ENCODE assay signal across 8 cellular contexts in the genomic region with DNA sequence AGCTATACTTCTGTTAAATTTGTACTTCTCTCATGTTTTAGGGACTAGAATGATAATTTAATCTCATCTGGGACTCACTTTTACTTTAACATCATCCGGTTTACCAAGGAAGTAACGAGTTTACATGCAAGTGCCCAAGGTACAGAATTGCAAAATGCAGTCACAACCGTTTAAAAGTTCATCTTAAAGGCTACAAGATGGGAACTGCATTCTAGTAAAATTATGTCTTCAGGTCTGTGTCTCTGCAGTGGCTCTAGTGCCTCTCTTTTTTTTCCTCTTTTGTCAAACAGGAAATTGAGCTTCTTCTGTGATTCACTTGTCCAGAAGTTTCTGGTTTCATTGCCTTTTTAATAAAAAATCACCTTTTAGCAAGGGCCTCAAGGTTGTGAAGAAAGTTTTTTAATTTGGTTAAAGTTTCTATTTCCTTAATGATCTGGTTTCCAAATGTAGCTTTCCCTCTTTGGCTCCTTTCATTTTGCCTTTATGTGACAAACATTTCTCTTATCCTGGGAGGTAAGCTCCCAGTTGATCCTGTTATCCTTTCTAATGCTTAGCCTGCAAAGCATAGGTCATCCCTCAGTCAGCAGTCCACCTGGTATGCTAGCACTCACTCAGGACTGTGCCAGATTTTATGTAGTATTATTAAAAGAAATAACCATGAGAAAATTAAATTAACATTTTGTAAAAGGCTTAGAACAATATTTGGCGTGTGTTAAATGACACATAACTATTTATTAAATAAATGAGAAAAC. TPM values are rescaled to one million over a fixed set of nuclear protein-coding genes. Genes with fewer than 3 reads are reported as not detected.
A peak's percentile ranks its signal among the peaks of the same experiment; 100 is the strongest.
DNase-seq lines count a peak whose midpoint lies in the region; ATAC-seq and TF ChIP-seq lines count a peak whose summit lies in the region.

No MANE protein-coding gene starts in this region.

- H3K36me3 Mint-ChIP-seq in dendritic cell treated with granulocyte-macrophage colony-stimulating factor and Interleukin-4, amounts not matched to agents 40 ng/mL and 50 ng/mL, for 4 days (ENCODE audit: low read depth), result peaks cover 46% of the 10 kb centered on the region
- H3K36me3 Mint-ChIP-seq in neural crest cell (ENCODE audit: low read depth), result no peaks in the 10 kb centered on the region

- H3K27ac Mint-ChIP-seq in dendritic cell treated with granulocyte-macrophage colony-stimulating factor and Interleukin-4, amounts not matched to agents 40 ng/mL and 50 ng/mL, for 4 days, result peak overlapping the region; percentile 96
- H3K27ac Mint-ChIP-seq in neural crest cell (ENCODE audit: unreplicated experiment), result peak overlapping the region; percentile 31

- no peaks in the 10 kb centered on the region for H3K27me3 Mint-ChIP-seq in dendritic cell treated with granulocyte-macrophage colony-stimulating factor and Interleukin-4, amounts not matched to agents 40 ng/mL and 50 ng/mL, for 4 days
- H3K27me3 Mint-ChIP-seq in neural crest cell (ENCODE audit: low read depth), result no peaks in the 10 kb centered on the region

- H3K4me3 Mint-ChIP-seq in dendritic cell treated with granulocyte-macrophage colony-stimulating factor and Interleukin-4, amounts not matched to agents 40 ng/mL and 50 ng/mL, for 4 days, result peak overlapping the region; percentile 97
- peak overlapping the region; percentile 92 for H3K4me3 Mint-ChIP-seq in neural crest cell

- ATAC-seq in HG02642 (IDR thresholded peaks at IDR 0.05; ENCODE audit: poor library complexity, unreplicated experiment) (no peak), left colon (no peak)

- TF ChIP-seq CTCF in neural crest cell (conservative IDR thresholded peaks at IDR 0.05), result no peak

- intact Hi-C loops in dendritic cell treated with granulocyte-macrophage colony-stimulating factor and Interleukin-4, amounts not matched to agents 40 ng/mL and 50 ng/mL, for 4 days (cut with micrococcal nuclease), result no loop called here
- intact Hi-C loops in left colon (cut with DNase I, micrococcal nuclease), result no loop called here

- H3K9me3 Mint-ChIP-seq in dendritic cell treated with granulocyte-macrophage colony-stimulating factor and Interleukin-4, amounts not matched to agents 40 ng/mL and 50 ng/mL, for 4 days, result no peaks in the 10 kb centered on the region
- no peaks in the 10 kb centered on the region for H3K9me3 Mint-ChIP-seq in neural crest cell

- DNase-seq in EL (peak; percentile 30), NCI-H82 treated with DMSO at 0.1 percent for 48 hours (lab: John Stamatoyannopoulos, UW; ENCODE audit: unreplicated experiment) (peak; percentile 66), neural crest cell (ENCODE audit: low read depth, low spot score) (no peak), amniotic stem cell (lab: John Stamatoyannopoulos, UW) (no peak), left colon (no peak)
- no peak for DNase-seq in stimulated activated CD4-positive, alpha-beta T cell treated with anti-CD3 and anti-CD28 coated beads, Interleukin-1b, Interleukin-23, amount 100 ng/mL, for 48 hours

- H3K4me1 Mint-ChIP-seq in dendritic cell treated with granulocyte-macrophage colony-stimulating factor and Interleukin-4, amounts not matched to agents 40 ng/mL and 50 ng/mL, for 4 days (ENCODE audit: low read depth), result peaks cover 33% of the 10 kb centered on the region
- H3K4me1 Mint-ChIP-seq in neural crest cell, result peaks cover 41% of the 10 kb centered on the region

RNA-seq across cellular contexts. Expression of a gene that starts 2.4 kb away (rescaled TPM):
- total RNA-seq in neural crest cell, result 85.5 and 85.6 TPM in 2 replicates
- 10 to 100 TPM; 51.3 to 63.3 TPM for total RNA-seq in left colon

Comparison
In these comparisons a context has a peak if more than half of its experiments do, and no peak if none do; other contexts are left out.
1. DNase-seq: peak in EL (single experiment) and NCI-H82 treated with DMSO at 0.1 percent for 48 hours (single experiment); none in neural crest cell (single experiment), stimulated activated CD4-positive, alpha-beta T cell treated with anti-CD3 and anti-CD28 coated beads, Interleukin-1b, Interleukin-23, amount 100 ng/mL, for 48 hours (single experiment), amniotic stem cell (single experiment) and left colon (0 of 2).